1 cellular context compared by ENCODE assay signal in the genomic region with DNA sequence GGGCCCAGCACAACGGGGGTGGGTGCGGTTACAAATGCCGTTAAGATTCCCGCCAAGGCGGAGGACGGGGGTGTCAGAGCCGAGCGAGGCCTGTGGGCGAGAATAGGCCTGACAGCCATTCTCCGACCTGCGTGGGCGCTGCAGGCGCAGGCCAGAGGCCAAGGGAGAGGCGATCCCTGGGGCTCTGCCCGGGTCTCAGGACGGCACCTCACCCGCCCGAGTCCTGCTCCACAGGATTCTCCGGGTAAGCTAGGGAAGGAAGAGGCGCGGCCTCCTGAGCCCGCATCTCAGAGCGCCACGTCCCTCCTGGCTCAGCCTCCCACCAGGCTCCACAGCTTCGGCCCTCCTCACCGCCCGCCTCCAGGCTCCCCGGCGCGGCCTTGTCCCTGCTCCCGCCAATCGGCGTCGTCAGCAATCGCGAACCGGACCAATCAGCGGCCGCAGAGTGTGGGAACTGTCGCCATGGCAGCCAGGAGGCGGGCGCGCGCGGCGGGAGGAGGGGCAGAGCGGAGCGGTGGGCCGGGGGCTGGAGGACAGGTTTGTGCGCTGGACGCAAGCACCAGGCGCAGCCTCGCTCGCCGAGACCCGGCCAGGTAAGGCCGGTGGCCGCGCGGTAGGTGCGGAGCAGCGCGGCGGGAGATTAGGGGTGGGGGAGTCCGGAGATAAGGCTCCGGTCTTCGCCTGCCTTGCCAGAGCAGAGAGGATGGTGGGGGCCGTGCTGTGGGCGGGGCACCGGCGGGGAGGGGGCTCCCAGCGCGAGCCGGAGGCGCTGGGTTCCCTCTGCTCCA.
TF ChIP-seq lines count a peak whose summit lies in the region.

A gene (plus strand): TSS at position 504 of the 788 bp plus-strand sequence. CDS start 18,585 bp downstream, outside the sequence.

TF ChIP-seq in GM12878, 131 proteins besides CTCF, POLR2A, EP300 and RAD21 (continued from another document and continues in another):
- TF ChIP-seq, protein P1, sequence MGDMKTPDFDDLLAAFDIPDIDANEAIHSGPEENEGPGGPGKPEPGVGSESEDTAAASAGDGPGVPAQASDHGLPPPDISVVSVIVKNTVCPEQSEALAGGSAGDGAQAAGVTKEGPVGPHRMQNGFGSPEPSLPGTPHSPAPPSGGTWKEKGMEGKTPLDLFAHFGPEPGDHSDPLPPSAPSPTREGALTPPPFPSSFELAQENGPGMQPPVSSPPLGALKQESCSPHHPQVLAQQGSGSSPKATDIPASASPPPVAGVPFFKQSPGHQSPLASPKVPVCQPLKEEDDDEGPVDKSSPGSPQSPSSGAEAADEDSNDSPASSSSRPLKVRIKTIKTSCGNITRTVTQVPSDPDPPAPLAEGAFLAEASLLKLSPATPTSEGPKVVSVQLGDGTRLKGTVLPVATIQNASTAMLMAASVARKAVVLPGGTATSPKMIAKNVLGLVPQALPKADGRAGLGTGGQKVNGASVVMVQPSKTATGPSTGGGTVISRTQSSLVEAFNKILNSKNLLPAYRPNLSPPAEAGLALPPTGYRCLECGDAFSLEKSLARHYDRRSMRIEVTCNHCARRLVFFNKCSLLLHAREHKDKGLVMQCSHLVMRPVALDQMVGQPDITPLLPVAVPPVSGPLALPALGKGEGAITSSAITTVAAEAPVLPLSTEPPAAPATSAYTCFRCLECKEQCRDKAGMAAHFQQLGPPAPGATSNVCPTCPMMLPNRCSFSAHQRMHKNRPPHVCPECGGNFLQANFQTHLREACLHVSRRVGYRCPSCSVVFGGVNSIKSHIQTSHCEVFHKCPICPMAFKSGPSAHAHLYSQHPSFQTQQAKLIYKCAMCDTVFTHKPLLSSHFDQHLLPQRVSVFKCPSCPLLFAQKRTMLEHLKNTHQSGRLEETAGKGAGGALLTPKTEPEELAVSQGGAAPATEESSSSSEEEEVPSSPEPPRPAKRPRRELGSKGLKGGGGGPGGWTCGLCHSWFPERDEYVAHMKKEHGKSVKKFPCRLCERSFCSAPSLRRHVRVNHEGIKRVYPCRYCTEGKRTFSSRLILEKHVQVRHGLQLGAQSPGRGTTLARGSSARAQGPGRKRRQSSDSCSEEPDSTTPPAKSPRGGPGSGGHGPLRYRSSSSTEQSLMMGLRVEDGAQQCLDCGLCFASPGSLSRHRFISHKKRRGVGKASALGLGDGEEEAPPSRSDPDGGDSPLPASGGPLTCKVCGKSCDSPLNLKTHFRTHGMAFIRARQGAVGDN (IDR thresholded peaks at IDR 0.05): peak; percentile 48; the same call in 1 of the 2 replicates
- TF ChIP-seq, protein P2, sequence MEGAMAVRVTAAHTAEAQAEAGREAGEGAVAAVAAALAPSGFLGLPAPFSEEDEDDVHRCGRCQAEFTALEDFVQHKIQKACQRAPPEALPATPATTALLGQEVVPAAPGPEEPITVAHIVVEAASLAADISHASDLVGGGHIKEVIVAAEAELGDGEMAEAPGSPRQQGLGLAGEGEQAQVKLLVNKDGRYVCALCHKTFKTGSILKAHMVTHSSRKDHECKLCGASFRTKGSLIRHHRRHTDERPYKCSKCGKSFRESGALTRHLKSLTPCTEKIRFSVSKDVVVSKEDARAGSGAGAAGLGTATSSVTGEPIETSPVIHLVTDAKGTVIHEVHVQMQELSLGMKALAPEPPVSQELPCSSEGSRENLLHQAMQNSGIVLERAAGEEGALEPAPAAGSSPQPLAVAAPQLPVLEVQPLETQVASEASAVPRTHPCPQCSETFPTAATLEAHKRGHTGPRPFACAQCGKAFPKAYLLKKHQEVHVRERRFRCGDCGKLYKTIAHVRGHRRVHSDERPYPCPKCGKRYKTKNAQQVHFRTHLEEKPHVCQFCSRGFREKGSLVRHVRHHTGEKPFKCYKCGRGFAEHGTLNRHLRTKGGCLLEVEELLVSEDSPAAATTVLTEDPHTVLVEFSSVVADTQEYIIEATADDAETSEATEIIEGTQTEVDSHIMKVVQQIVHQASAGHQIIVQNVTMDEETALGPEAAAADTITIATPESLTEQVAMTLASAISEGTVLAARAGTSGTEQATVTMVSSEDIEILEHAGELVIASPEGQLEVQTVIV (IDR thresholded peaks at IDR 0.05; ENCODE audit: borderline replicate concordance, partially characterized antibody): no peak
- TF ChIP-seq, protein P3, sequence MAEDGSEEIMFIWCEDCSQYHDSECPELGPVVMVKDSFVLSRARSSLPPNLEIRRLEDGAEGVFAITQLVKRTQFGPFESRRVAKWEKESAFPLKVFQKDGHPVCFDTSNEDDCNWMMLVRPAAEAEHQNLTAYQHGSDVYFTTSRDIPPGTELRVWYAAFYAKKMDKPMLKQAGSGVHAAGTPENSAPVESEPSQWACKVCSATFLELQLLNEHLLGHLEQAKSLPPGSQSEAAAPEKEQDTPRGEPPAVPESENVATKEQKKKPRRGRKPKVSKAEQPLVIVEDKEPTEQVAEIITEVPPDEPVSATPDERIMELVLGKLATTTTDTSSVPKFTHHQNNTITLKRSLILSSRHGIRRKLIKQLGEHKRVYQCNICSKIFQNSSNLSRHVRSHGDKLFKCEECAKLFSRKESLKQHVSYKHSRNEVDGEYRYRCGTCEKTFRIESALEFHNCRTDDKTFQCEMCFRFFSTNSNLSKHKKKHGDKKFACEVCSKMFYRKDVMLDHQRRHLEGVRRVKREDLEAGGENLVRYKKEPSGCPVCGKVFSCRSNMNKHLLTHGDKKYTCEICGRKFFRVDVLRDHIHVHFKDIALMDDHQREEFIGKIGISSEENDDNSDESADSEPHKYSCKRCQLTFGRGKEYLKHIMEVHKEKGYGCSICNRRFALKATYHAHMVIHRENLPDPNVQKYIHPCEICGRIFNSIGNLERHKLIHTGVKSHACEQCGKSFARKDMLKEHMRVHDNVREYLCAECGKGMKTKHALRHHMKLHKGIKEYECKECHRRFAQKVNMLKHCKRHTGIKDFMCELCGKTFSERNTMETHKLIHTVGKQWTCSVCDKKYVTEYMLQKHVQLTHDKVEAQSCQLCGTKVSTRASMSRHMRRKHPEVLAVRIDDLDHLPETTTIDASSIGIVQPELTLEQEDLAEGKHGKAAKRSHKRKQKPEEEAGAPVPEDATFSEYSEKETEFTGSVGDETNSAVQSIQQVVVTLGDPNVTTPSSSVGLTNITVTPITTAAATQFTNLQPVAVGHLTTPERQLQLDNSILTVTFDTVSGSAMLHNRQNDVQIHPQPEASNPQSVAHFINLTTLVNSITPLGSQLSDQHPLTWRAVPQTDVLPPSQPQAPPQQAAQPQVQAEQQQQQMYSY (CRISPR knock-in tag; IDR thresholded peaks at IDR 0.05): no peak
- peak; percentile 24; the same call in 1 of the 2 replicates for TF ChIP-seq PAX5 (IDR thresholded peaks at IDR 0.05; ENCODE audit: borderline replicate concordance, low read depth, low read length)
- TF ChIP-seq, protein P4, sequence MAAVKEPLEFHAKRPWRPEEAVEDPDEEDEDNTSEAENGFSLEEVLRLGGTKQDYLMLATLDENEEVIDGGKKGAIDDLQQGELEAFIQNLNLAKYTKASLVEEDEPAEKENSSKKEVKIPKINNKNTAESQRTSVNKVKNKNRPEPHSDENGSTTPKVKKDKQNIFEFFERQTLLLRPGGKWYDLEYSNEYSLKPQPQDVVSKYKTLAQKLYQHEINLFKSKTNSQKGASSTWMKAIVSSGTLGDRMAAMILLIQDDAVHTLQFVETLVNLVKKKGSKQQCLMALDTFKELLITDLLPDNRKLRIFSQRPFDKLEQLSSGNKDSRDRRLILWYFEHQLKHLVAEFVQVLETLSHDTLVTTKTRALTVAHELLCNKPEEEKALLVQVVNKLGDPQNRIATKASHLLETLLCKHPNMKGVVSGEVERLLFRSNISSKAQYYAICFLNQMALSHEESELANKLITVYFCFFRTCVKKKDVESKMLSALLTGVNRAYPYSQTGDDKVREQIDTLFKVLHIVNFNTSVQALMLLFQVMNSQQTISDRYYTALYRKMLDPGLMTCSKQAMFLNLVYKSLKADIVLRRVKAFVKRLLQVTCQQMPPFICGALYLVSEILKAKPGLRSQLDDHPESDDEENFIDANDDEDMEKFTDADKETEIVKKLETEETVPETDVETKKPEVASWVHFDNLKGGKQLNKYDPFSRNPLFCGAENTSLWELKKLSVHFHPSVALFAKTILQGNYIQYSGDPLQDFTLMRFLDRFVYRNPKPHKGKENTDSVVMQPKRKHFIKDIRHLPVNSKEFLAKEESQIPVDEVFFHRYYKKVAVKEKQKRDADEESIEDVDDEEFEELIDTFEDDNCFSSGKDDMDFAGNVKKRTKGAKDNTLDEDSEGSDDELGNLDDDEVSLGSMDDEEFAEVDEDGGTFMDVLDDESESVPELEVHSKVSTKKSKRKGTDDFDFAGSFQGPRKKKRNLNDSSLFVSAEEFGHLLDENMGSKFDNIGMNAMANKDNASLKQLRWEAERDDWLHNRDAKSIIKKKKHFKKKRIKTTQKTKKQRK (IDR thresholded peaks at IDR 0.05; ENCODE audit: low read depth, low read length): no peak
- TF ChIP-seq TAF1 (IDR thresholded peaks at IDR 0.05; ENCODE audit: borderline replicate concordance, low read depth, low read length): no peak
- no peak for TF ChIP-seq SREBF1 (IDR thresholded peaks at IDR 0.05; ENCODE audit: low read length)
- TF ChIP-seq POLR2AphosphoS2 (IDR thresholded peaks at IDR 0.05; ENCODE audit: low read depth, low read length): no peak
- TF ChIP-seq LARP7 (IDR thresholded peaks at IDR 0.05): peak; percentile 59
- TF ChIP-seq, protein P5, sequence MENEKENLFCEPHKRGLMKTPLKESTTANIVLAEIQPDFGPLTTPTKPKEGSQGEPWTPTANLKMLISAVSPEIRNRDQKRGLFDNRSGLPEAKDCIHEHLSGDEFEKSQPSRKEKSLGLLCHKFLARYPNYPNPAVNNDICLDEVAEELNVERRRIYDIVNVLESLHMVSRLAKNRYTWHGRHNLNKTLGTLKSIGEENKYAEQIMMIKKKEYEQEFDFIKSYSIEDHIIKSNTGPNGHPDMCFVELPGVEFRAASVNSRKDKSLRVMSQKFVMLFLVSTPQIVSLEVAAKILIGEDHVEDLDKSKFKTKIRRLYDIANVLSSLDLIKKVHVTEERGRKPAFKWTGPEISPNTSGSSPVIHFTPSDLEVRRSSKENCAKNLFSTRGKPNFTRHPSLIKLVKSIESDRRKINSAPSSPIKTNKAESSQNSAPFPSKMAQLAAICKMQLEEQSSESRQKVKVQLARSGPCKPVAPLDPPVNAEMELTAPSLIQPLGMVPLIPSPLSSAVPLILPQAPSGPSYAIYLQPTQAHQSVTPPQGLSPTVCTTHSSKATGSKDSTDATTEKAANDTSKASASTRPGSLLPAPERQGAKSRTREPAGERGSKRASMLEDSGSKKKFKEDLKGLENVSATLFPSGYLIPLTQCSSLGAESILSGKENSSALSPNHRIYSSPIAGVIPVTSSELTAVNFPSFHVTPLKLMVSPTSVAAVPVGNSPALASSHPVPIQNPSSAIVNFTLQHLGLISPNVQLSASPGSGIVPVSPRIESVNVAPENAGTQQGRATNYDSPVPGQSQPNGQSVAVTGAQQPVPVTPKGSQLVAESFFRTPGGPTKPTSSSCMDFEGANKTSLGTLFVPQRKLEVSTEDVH (IDR thresholded peaks at IDR 0.05; ENCODE audit: low read depth, partially characterized antibody): peak; percentile 90
- no peak for TF ChIP-seq BHLHE40 (IDR thresholded peaks at IDR 0.05; ENCODE audit: borderline replicate concordance in 1 of 2, low read depth in 2 of 2, low read length in 1 of 2)
- TF ChIP-seq SP1 (IDR thresholded peaks at IDR 0.05; ENCODE audit: low read depth, low read length): peak; percentile 94
- TF ChIP-seq HDAC6 (IDR thresholded peaks at IDR 0.05; ENCODE audit: unreplicated experiment): no peak
- no peak for TF ChIP-seq KDM1A (IDR thresholded peaks at IDR 0.05; ENCODE audit: borderline replicate concordance)
- peak; percentile 40; the same call in 1 of the 2 replicates for TF ChIP-seq CREB1 (IDR thresholded peaks at IDR 0.05; ENCODE audit: low read depth)
- peak; percentile 69; the same call in 1 of the 2 replicates for TF ChIP-seq MXI1 (IDR thresholded peaks at IDR 0.05; ENCODE audit: low read depth, low read length)
- TF ChIP-seq BMI1 (IDR thresholded peaks at IDR 0.05; ENCODE audit: borderline replicate concordance): peak; percentile 96
- TF ChIP-seq, protein P6, sequence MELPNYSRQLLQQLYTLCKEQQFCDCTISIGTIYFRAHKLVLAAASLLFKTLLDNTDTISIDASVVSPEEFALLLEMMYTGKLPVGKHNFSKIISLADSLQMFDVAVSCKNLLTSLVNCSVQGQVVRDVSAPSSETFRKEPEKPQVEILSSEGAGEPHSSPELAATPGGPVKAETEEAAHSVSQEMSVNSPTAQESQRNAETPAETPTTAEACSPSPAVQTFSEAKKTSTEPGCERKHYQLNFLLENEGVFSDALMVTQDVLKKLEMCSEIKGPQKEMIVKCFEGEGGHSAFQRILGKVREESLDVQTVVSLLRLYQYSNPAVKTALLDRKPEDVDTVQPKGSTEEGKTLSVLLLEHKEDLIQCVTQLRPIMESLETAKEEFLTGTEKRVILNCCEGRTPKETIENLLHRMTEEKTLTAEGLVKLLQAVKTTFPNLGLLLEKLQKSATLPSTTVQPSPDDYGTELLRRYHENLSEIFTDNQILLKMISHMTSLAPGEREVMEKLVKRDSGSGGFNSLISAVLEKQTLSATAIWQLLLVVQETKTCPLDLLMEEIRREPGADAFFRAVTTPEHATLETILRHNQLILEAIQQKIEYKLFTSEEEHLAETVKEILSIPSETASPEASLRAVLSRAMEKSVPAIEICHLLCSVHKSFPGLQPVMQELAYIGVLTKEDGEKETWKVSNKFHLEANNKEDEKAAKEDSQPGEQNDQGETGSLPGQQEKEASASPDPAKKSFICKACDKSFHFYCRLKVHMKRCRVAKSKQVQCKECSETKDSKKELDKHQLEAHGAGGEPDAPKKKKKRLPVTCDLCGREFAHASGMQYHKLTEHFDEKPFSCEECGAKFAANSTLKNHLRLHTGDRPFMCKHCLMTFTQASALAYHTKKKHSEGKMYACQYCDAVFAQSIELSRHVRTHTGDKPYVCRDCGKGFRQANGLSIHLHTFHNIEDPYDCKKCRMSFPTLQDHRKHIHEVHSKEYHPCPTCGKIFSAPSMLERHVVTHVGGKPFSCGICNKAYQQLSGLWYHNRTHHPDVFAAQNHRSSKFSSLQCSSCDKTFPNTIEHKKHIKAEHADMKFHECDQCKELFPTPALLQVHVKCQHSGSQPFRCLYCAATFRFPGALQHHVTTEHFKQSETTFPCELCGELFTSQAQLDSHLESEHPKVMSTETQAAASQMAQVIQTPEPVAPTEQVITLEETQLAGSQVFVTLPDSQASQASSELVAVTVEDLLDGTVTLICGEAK (IDR thresholded peaks at IDR 0.05; ENCODE audit: borderline replicate concordance): peak; percentile 68
- no peak for TF ChIP-seq KAT2A (conservative IDR thresholded peaks at IDR 0.05; ENCODE audit: control insufficient read depth, low read depth, low read length)
- TF ChIP-seq, protein P7, sequence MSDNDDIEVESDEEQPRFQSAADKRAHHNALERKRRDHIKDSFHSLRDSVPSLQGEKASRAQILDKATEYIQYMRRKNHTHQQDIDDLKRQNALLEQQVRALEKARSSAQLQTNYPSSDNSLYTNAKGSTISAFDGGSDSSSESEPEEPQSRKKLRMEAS (IDR thresholded peaks at IDR 0.05; ENCODE audit: low read depth, low read length): no peak
- TF ChIP-seq BRCA1 (IDR thresholded peaks at IDR 0.05; ENCODE audit: low read depth, low read length): no peak
- TF ChIP-seq, protein P8, sequence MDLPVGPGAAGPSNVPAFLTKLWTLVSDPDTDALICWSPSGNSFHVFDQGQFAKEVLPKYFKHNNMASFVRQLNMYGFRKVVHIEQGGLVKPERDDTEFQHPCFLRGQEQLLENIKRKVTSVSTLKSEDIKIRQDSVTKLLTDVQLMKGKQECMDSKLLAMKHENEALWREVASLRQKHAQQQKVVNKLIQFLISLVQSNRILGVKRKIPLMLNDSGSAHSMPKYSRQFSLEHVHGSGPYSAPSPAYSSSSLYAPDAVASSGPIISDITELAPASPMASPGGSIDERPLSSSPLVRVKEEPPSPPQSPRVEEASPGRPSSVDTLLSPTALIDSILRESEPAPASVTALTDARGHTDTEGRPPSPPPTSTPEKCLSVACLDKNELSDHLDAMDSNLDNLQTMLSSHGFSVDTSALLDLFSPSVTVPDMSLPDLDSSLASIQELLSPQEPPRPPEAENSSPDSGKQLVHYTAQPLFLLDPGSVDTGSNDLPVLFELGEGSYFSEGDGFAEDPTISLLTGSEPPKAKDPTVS (IDR thresholded peaks at IDR 0.05; ENCODE audit: low read depth, low read length): no peak
- no peak for TF ChIP-seq ESRRA (IDR thresholded peaks at IDR 0.05; ENCODE audit: low read length)
- peak; percentile 24 for TF ChIP-seq KLF5 (IDR thresholded peaks at IDR 0.05; ENCODE audit: partially characterized antibody)
- 0 out of 2 replicates have a peak, but pooled peaks have one; percentile 35 for TF ChIP-seq MTA2 (IDR thresholded peaks at IDR 0.05; ENCODE audit: low read depth)
